ENCODE assay signal across 10 cellular contexts in the genomic region with DNA sequence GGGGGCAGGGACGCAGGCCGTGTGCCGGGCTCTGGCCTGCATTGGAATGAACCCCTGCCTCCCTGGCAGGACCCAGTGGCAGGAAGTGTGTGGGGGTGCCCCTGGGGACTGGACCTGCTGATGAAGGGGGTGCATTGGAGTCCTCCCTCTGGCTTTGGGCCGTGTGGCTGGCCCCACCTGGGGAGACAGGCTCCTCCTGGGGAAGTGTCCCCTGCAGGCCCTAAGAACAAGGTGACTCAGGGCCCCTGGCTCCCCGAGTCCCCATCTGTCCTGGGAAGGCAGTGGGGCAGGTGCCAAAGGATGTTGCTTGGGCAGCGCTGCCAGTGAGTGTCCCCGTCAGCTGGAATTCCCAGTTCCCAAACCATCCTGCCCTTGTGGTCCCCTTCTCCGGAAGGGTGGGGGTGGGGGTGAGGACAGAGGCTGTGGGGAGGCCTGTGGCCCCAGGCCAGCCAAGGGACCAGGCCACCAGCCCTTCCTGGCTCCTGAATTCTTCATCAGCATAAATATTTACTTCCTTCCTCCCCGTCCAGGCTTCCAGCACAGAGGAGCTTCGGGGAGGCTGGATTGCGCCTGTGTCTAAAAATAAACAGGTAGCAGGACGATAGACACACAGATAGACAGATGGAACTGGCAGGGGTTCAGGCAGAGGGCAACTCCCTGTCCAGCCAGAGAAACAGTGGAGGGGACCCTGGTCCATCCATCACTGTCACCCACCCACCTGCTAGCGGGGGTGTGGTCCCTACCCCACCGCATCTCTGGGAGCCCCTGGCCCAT. TPM values are rescaled to one million over a fixed set of nuclear protein-coding genes. Genes with fewer than 3 reads are reported as not detected.
A peak's percentile ranks its signal among the peaks of the same experiment; 100 is the strongest.
DNase-seq lines count a peak whose midpoint lies in the region; ATAC-seq, FAIRE-seq and TF ChIP-seq lines count a peak whose summit lies in the region.
"Had no signal": no experiment of that assay in that cellular context is flagged by ENCODE, and none has a peak within 500 bp of the region (broad histone marks: within the 10 kb centered on the region; RNA-seq: fewer than 3 reads in every experiment).

No MANE protein-coding gene starts in this region.

- no peaks in the 10 kb centered on the region for H3K36me3 Mint-ChIP-seq in activated naive CD4-positive, alpha-beta T cell treated with anti-CD3 and anti-CD28 coated beads, Interleukin-2, amount 50 U/mL, for 24 hours
- H3K36me3 Mint-ChIP-seq: activated naive CD8-positive, alpha-beta T cell had no signal

- ATAC-seq in upper lobe of left lung (ENCODE audit: low FRiP score in 2 of 2) (peak in 1 of 2 donors; percentile 8), HG03045 (IDR thresholded peaks at IDR 0.05; ENCODE audit: unreplicated experiment) (no peak)

- H3K14ac ChIP-seq in H1 (ENCODE audit: insufficient read length): no peak overlapping the region

- peak overlapping the region; percentile 26 for H3K4me3 Mint-ChIP-seq in activated naive CD4-positive, alpha-beta T cell treated with anti-CD3 and anti-CD28 coated beads, Interleukin-2, amount 50 U/mL, for 24 hours

- no peak overlapping the region for H2BK20ac ChIP-seq in H1 (ENCODE audit: low read length)

- H3K9me3 Mint-ChIP-seq in activated naive CD4-positive, alpha-beta T cell treated with anti-CD3 and anti-CD28 coated beads, Interleukin-2, amount 50 U/mL, for 24 hours: no peaks in the 10 kb centered on the region

- H3K4ac ChIP-seq in H1 (replicated peaks; ENCODE audit: insufficient read length, low read depth, low read length): peak overlapping the region; percentile 6

- no peak for FAIRE-seq in H1 (lab: Jason Lieb, UNC)
- FAIRE-seq: HTR-8/SVneo had no signal

- TF ChIP-seq POLR2A in H1 (IDR thresholded peaks at IDR 0.05; ENCODE audit: control extremely low read depth in 1 of 2, low read depth in 2 of 2, low read length in 2 of 2) (no peak), upper lobe of left lung (IDR thresholded peaks at IDR 0.05) (peak in 1 of 4 donors; percentile 18)

- H3K27ac Mint-ChIP-seq in activated naive CD4-positive, alpha-beta T cell treated with anti-CD3 and anti-CD28 coated beads, Interleukin-2, amount 50 U/mL, for 24 hours: no peak overlapping the region
- H3K27ac Mint-ChIP-seq: activated naive CD8-positive, alpha-beta T cell had no signal

- no peaks in the 10 kb centered on the region for H3K36me3 ChIP-seq in H1 (ENCODE audit: control insufficient read depth in 2 of 4, insufficient read depth in 4 of 4, low read length in 3 of 4)
- H3K36me3 ChIP-seq in muscle layer of colon (ENCODE audit: insufficient read depth, low read length): no peaks in the 10 kb centered on the region
- H3K36me3 ChIP-seq in upper lobe of left lung: peaks cover 0 to 18% (median 10%) of the 10 kb centered on the region in 4 donors

- peaks cover 4% of the 10 kb centered on the region for H3K4me1 Mint-ChIP-seq in activated naive CD4-positive, alpha-beta T cell treated with anti-CD3 and anti-CD28 coated beads, Interleukin-2, amount 50 U/mL, for 24 hours

- no peak overlapping the region for H3K27ac ChIP-seq in H1 (ENCODE audit: low read depth, low read length)
- peak overlapping the region; percentile 69 for H3K27ac ChIP-seq in muscle layer of colon (ENCODE audit: low read depth, low read length)
- peak overlapping the region; percentile 75 to 96 (median 90) for H3K27ac ChIP-seq in upper lobe of left lung

- peaks cover 8 to 19% of the 10 kb centered on the region in 2 experiments for H4K20me1 ChIP-seq in H1 (replicated peaks in 1 of 2; ENCODE audit: control insufficient read depth in 1 of 2, insufficient read depth in 2 of 2, low read length in 2 of 2)

- 80% methylated on average over 14 of the region's 14 CpGs; no CpG with 5 or more reads in 1 of the 2 experiments for WGBS in H1 (ENCODE audit: extremely low coverage in 1 of 2, insufficient coverage in 1 of 2, insufficient read length in 1 of 2, insufficient replicate concordance in 2 of 2, low coverage in 1 of 2, low lambda C conversion rate in 2 of 2, missing lambda C conversion rate in 1 of 2), 2 experiments
- WGBS in upper lobe of left lung, 2 donors: 4 to 32% methylated on average over 4 to 11 of the region's 14 CpGs

- H3K4me1 ChIP-seq in H1 (replicated peaks in 1 of 4; ENCODE audit: control insufficient read depth in 3 of 4, insufficient read depth in 4 of 4, low read length in 3 of 4) (peaks cover 5 to 23% (median 17%) of the 10 kb centered on the region in 4 experiments), muscle layer of colon (ENCODE audit: insufficient read depth, low read length) (peaks cover 46% of the 10 kb centered on the region), upper lobe of left lung (peaks cover 67 to 71% (median 68%) of the 10 kb centered on the region in 4 donors)

- H2BK12ac ChIP-seq in H1 (ENCODE audit: low read depth, low read length): peak overlapping the region; percentile 80; the same call in 1 of the 2 replicates

- H3K79me1 ChIP-seq in H1 (ENCODE audit: low read depth, low read length): peaks cover 7% of the 10 kb centered on the region; the same call in 1 of the 2 replicates

- no peak for TF ChIP-seq RAD21 in H1 (IDR thresholded peaks at IDR 0.05 in 1 of 2, conservative IDR thresholded peaks at IDR 0.05 in 1 of 2; ENCODE audit: low read depth in 2 of 2, low read length in 2 of 2)

- POLR2A ChIA-PET in H1 (lab: Charles Lee; ENCODE audit: partially characterized antibody): interaction anchor here (0.6 to 16.2 kb wide), 17 partner anchors 10 to 75 kb away, joined by 3 to 154 read pairs (median 5); partner anchors contain the start of genes GLIS2, PAM16 and TFAP4

- H4K5ac ChIP-seq in H1 (ENCODE audit: insufficient read length, low read depth, low read length): no peak overlapping the region

- H2BK5ac ChIP-seq in H1 (ENCODE audit: low read depth, low read length): peak overlapping the region; percentile 52; the same call in 1 of the 2 replicates

- no peak for TF ChIP-seq CTCF in H1 (IDR thresholded peaks at IDR 0.05; ENCODE audit: control extremely low read depth in 1 of 3, insufficient read depth in 1 of 3, low read depth in 1 of 3, low read length in 3 of 3)
- TF ChIP-seq CTCF in upper lobe of left lung (IDR thresholded peaks at IDR 0.05): no peak

- H3K27me3 ChIP-seq in H1 (replicated peaks in 1 of 4; ENCODE audit: control insufficient read depth in 3 of 4, extremely low read depth in 1 of 4, insufficient read depth in 3 of 4, low read length in 3 of 4): no peaks in the 10 kb centered on the region
- no peaks in the 10 kb centered on the region for H3K27me3 ChIP-seq in muscle layer of colon (ENCODE audit: control insufficient read depth in 1 of 2, insufficient read depth in 2 of 2, low read length in 2 of 2)
- no peaks in the 10 kb centered on the region for H3K27me3 ChIP-seq in upper lobe of left lung

- H4K91ac ChIP-seq in H1 (replicated peaks; ENCODE audit: insufficient read length, low read length): peak overlapping the region; percentile 17

- no peak for DNase-seq in activated naive CD4-positive, alpha-beta T cell treated with Interleukin-2 at 50 U/mL for 16 hours
- DNase-seq in H1 (ENCODE audit: low read depth in 1 of 2, low spot score in 2 of 2) (no peak), upper lobe of left lung (no peak), NCI-H146 treated with DMSO at 0.1 percent for 48 hours (lab: John Stamatoyannopoulos, UW; ENCODE audit: unreplicated experiment) (no peak), activated gamma-delta T cell (lab: John Stamatoyannopoulos, UW) (no peak)

- H3K9ac ChIP-seq in H1 (replicated peaks in 1 of 4; ENCODE audit: extremely low read depth in 1 of 4, low read depth in 3 of 4, low read length in 3 of 4) (peak overlapping the region in 1 of 4 experiments; percentile 11; a peak in 1 of 7 replicates), muscle layer of colon (ENCODE audit: low read length) (peak overlapping the region; percentile 45)

- H3K23ac ChIP-seq in H1 (ENCODE audit: insufficient read length): no peak overlapping the region

- TF ChIP-seq EP300 in H1 (IDR thresholded peaks at IDR 0.05; ENCODE audit: borderline replicate concordance in 1 of 2, low read depth in 2 of 2, low read length in 2 of 2) (no peak), upper lobe of left lung (IDR thresholded peaks at IDR 0.05) (peak in 1 of 4 donors; percentile 48)

- H2AFZ ChIP-seq in H1 (ENCODE audit: low read length): no peak overlapping the region

- no peak overlapping the region for H3K56ac ChIP-seq in H1 (replicated peaks; ENCODE audit: insufficient read length, low read depth, low read length)

- peak overlapping the region; percentile 83 for H3K18ac ChIP-seq in H1 (ENCODE audit: extremely low read depth, low read length)

- peaks cover 1% of the 10 kb centered on the region for H3K27me3 Mint-ChIP-seq in activated naive CD4-positive, alpha-beta T cell treated with anti-CD3 and anti-CD28 coated beads, Interleukin-2, amount 50 U/mL, for 24 hours
- H3K27me3 Mint-ChIP-seq: activated naive CD8-positive, alpha-beta T cell had no signal

- no peak overlapping the region for H2BK120ac ChIP-seq in H1 (replicated peaks; ENCODE audit: low read depth, low read length)

- peak overlapping the region; percentile 51 to 94 for H3K4me2 ChIP-seq in H1 (ENCODE audit: insufficient read depth in 1 of 2, low read depth in 2 of 2, low read length in 2 of 2)

- peaks cover 3% of the 10 kb centered on the region; the same call in 1 of the 2 replicates for H3K23me2 ChIP-seq in H1 (ENCODE audit: low read depth, low read length)

- no peaks in the 10 kb centered on the region for H3K9me3 ChIP-seq in H1 (ENCODE audit: insufficient read depth in 2 of 2, low read depth in 1 of 2, low read length in 1 of 2)
- H3K9me3 ChIP-seq in muscle layer of colon (ENCODE audit: low read length): no peaks in the 10 kb centered on the region
- no peaks in the 10 kb centered on the region for H3K9me3 ChIP-seq in upper lobe of left lung

- peak overlapping the region; percentile 82; the same call in 1 of the 2 replicates for H4K8ac ChIP-seq in H1 (ENCODE audit: extremely low read depth, insufficient read depth, low read length)

- H3K4me3 ChIP-seq in H1 (ENCODE audit: extremely low read depth in 1 of 4, insufficient read depth in 2 of 4, low read depth in 3 of 4, low read length in 4 of 4) (peak overlapping the region in 1 of 4 experiments; percentile 71; a peak in 2 of 8 replicates), muscle layer of colon (ENCODE audit: low read depth in 1 of 2, low read length in 2 of 2) (peak overlapping the region in 1 of 2 donors; percentile 59), upper lobe of left lung (peak overlapping the region in 3 of 4 donors; percentile 40 to 46 (median 46))

- CTCF ChIA-PET in H1 (lab: Charles Lee; ENCODE audit: partially characterized antibody): interaction anchor here (0.6 to 17.1 kb wide), 31 partner anchors 11 to 346 kb away, joined by 3 to 211 read pairs (median 4); partner anchors contain the start of genes GLIS2 and TFAP4

- H3K79me2 ChIP-seq in H1 (ENCODE audit: control insufficient read depth in 1 of 2, insufficient read depth in 2 of 2, low read length in 2 of 2): peaks cover 0 to 24% of the 10 kb centered on the region in 2 experiments; a peak in 2 of 4 replicates

- H2BK15ac ChIP-seq in H1 (ENCODE audit: low read length): peak overlapping the region; percentile 72; the same call in 1 of the 2 replicates

- 0 out of 2 replicates have a peak overlapping the region, but pooled peaks have one; percentile 40 for H2AK5ac ChIP-seq in H1 (ENCODE audit: low read depth, low read length)

RNA-seq across cellular contexts. Expression of gene GLIS2, which starts 12.9 kb away (rescaled TPM):
- total RNA-seq in H1 (2021; fragmentation: NEBNext Ultra II Directional; extraction: Animal tissue kit (Norgen Biotek cat#: 25700)): 17.4 and 18.6 TPM in 2 replicates
- polyA plus RNA-seq in H1 (2011; rRNA removed): 4.3 and 7.6 TPM in 2 replicates
- 2.7 TPM for polyA plus RNA-seq in H1 (2011; cell fraction: cytosol; rRNA removed)
- polyA plus RNA-seq in H1 (2011; cell fraction: nucleus; rRNA removed): 8.4 TPM
- 8.3 to 13.8 TPM (median 12.3 TPM) in 4 replicates for polyA plus RNA-seq in H1 (2012, experiment 1 of 2)
- 11.8 TPM for polyA plus RNA-seq in H1 (2012, experiment 2 of 2)
- 9.4 TPM for polyA plus RNA-seq in H1 (2013, experiment 1 of 2)
- polyA plus RNA-seq in H1 (2013, experiment 2 of 2): 9.5 TPM
- polyA minus RNA-seq in H1 (2011; rRNA and poly(A)+ RNA removed): 2.0 and 3.2 TPM in 2 replicates
- 7.0 TPM for polyA minus RNA-seq in H1 (2011; cell fraction: cytosol; rRNA and poly(A)+ RNA removed)
- polyA minus RNA-seq in H1 (2011; cell fraction: nucleus; rRNA and poly(A)+ RNA removed): 5.7 TPM
- total RNA-seq in upper lobe of left lung: 10 to 100 TPM; 10.5 to 35.2 (median 22.6) TPM

RNA-seq across cellular contexts. Expression of gene PAM16, which starts 22.4 kb away (rescaled TPM):
- 78.3 and 84.4 TPM in 2 replicates for total RNA-seq in H1 (2021; fragmentation: NEBNext Ultra II Directional; extraction: Animal tissue kit (Norgen Biotek cat#: 25700))
- 198 and 228 TPM in 2 replicates for polyA plus RNA-seq in H1 (2011; rRNA removed)
- 154 TPM for polyA plus RNA-seq in H1 (2011; cell fraction: cytosol; rRNA removed)
- 131 TPM for polyA plus RNA-seq in H1 (2011; cell fraction: nucleus; rRNA removed)
- polyA plus RNA-seq in H1 (2012, experiment 1 of 2): 57.3 to 96.0 TPM (median 90.9 TPM) in 4 replicates
- polyA plus RNA-seq in H1 (2012, experiment 2 of 2): 222 TPM
- 161 TPM for polyA plus RNA-seq in H1 (2013, experiment 1 of 2)
- polyA plus RNA-seq in H1 (2013, experiment 2 of 2): 151 TPM
- 12.3 and 15.6 TPM in 2 replicates for polyA minus RNA-seq in H1 (2011; rRNA and poly(A)+ RNA removed)
- polyA minus RNA-seq in H1 (2011; cell fraction: cytosol; rRNA and poly(A)+ RNA removed): 31.5 TPM
- polyA minus RNA-seq in H1 (2011; cell fraction: nucleus; rRNA and poly(A)+ RNA removed): 32.7 TPM
- 10 to 100 TPM; 45.5 to 71.8 (median 62.6) TPM for total RNA-seq in upper lobe of left lung

RNA-seq across cellular contexts. Expression of gene VASN, which starts 42.9 kb away (rescaled TPM):
- 9.6 and 10.1 TPM in 2 replicates for total RNA-seq in H1 (2021; fragmentation: NEBNext Ultra II Directional; extraction: Animal tissue kit (Norgen Biotek cat#: 25700))
- 11.3 and 25.2 TPM in 2 replicates for polyA plus RNA-seq in H1 (2011; rRNA removed)
- 7.2 TPM for polyA plus RNA-seq in H1 (2011; cell fraction: cytosol; rRNA removed)
- 15.2 TPM for polyA plus RNA-seq in H1 (2011; cell fraction: nucleus; rRNA removed)
- polyA plus RNA-seq in H1 (2012, experiment 1 of 2): 3.4 to 8.6 TPM (median 7.8 TPM) in 4 replicates
- polyA plus RNA-seq in H1 (2012, experiment 2 of 2): 6.1 TPM
- polyA plus RNA-seq in H1 (2013, experiment 1 of 2): 16.7 TPM
- 14.5 TPM for polyA plus RNA-seq in H1 (2013, experiment 2 of 2)
- 3.4 and 4.5 TPM in 2 replicates for polyA minus RNA-seq in H1 (2011; rRNA and poly(A)+ RNA removed)
- polyA minus RNA-seq in H1 (2011; cell fraction: cytosol; rRNA and poly(A)+ RNA removed): 11.4 TPM
- 22.5 TPM for polyA minus RNA-seq in H1 (2011; cell fraction: nucleus; rRNA and poly(A)+ RNA removed)
- 10 to 100 TPM; 11.4 to 40.6 (median 30.2) TPM for total RNA-seq in upper lobe of left lung

RNA-seq across cellular contexts. Expression of gene TFAP4, which starts 55.9 kb away (rescaled TPM):
- total RNA-seq in H1 (2021; fragmentation: NEBNext Ultra II Directional; extraction: Animal tissue kit (Norgen Biotek cat#: 25700)): 41.0 and 41.6 TPM in 2 replicates
- polyA plus RNA-seq in H1 (2011; rRNA removed): 16.1 and 21.3 TPM in 2 replicates
- polyA plus RNA-seq in H1 (2011; cell fraction: cytosol; rRNA removed): 20.1 TPM
- polyA plus RNA-seq in H1 (2011; cell fraction: nucleus; rRNA removed): 40.5 TPM
- polyA plus RNA-seq in H1 (2012, experiment 1 of 2): 20.6 to 34.7 TPM (median 28.3 TPM) in 4 replicates
- polyA plus RNA-seq in H1 (2012, experiment 2 of 2): 17.6 TPM
- 18.0 TPM for polyA plus RNA-seq in H1 (2013, experiment 1 of 2)
- polyA plus RNA-seq in H1 (2013, experiment 2 of 2): 18.0 TPM
- 29.6 and 44.4 TPM in 2 replicates for polyA minus RNA-seq in H1 (2011; rRNA and poly(A)+ RNA removed)
- 36.2 TPM for polyA minus RNA-seq in H1 (2011; cell fraction: cytosol; rRNA and poly(A)+ RNA removed)
- 30.1 TPM for polyA minus RNA-seq in H1 (2011; cell fraction: nucleus; rRNA and poly(A)+ RNA removed)
- 10 to 100 TPM in 3 of 6 donors, 1 to 10 TPM in 3; 3.7 to 24.1 (median 8.9) TPM for total RNA-seq in upper lobe of left lung
